ENCODE assay signal across 24 cellular contexts in the genomic region with DNA sequence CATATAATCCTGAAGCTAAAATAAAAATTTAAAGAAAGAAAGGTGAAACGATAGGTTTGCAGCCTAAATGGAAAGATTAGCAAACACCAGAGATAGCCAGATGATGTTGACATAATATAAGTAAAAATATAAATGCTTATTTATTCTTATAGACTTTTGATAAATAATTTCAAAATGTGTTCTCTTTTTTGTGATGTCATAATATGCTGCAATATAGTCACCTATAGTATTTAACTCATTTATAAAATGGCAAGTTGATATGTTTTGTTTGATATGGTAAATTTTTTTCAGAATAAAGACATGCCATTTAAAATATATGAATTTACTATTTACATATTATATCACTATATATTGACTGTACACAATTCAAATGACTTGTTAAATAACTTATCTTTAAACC.
"Had no signal": no experiment of that assay in that cellular context is flagged by ENCODE, and none has a peak within 500 bp of the region (broad histone marks: within the 10 kb centered on the region; RNA-seq: fewer than 3 reads in every experiment).

No MANE protein-coding gene starts in this region.

- H3K9ac ChIP-seq: neural progenitor cell had no signal

- H3K9me3 ChIP-seq: left ventricle myocardium inferior, ovary, right atrium auricular region, spleen, suprapubic skin, thoracic aorta, tibial artery, upper lobe of right lung had no signal

- H3K4me1 ChIP-seq: left ventricle myocardium inferior, neural progenitor cell, right atrium auricular region, spleen, suprapubic skin, tibial artery, upper lobe of right lung had no signal

- ATAC-seq: natural killer cell; sciatic nerve; stimulated activated effector memory CD8-positive, alpha-beta T cell treated with anti-CD3 and anti-CD28 coated beads, Interleukin-12 subunit alpha, Interleukin-12 subunit beta, amount 100 ng/mL, for 72 hours; upper lobe of right lung had no signal

- H2AFZ ChIP-seq: neural progenitor cell had no signal

- H3K4me2 ChIP-seq: neural progenitor cell had no signal

- DNase-seq: hypothalamus; immature natural killer cell; left ventricle myocardium inferior; mesendoderm; naive B cell; natural killer cell; nephron progenitor cell; ovary; spleen; stimulated activated CD4-positive, alpha-beta T cell treated with anti-CD3 and anti-CD28 coated beads, Interleukin-4, amount 100 ng/mL, for 24 hours; stimulated activated naive CD4-positive, alpha-beta T cell; tibial artery; trophoblast cell; upper lobe of right lung had no signal

- H3K36me3 ChIP-seq: left ventricle myocardium inferior, neural progenitor cell, ovary, right atrium auricular region, spleen, suprapubic skin, thoracic aorta, tibial artery, upper lobe of right lung had no signal

- H3K4me3 ChIP-seq: left ventricle myocardium inferior, lung, neural progenitor cell, ovary, right atrium auricular region, skin epidermis, spleen, suprapubic skin, thoracic aorta, tibial artery, upper lobe of right lung had no signal

- H3K27me3 ChIP-seq: neural progenitor cell, ovary, right atrium auricular region, spleen, suprapubic skin, tibial artery, upper lobe of right lung had no signal

- FAIRE-seq: islet of Langerhans, urothelium cell line had no signal

- H3K27ac ChIP-seq: left ventricle myocardium inferior, neural progenitor cell, ovary, right atrium auricular region, skin epidermis, spleen, suprapubic skin, thoracic aorta, tibial artery, upper lobe of right lung had no signal
